ENCODE assay signal across 20 cellular contexts in the genomic region with DNA sequence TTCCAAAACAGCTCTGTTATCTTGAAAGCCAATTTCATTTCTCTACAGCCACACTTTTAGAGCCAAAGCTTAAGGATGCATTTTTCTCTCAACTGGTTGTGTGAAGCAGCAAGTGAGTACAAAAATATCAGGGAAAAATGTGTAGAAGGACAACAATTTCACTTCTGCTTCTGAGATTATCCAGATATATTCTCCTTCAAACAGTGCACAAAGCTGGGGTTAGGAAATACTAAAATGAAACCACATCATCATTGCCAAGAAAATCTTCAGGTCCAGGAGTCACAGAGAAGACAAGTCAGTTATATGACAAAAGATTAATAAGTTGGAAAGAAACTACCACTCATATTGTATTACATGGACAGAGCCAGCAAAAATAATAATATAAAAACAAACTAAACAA. TPM values are rescaled to one million over a fixed set of nuclear protein-coding genes. Genes with fewer than 3 reads are reported as not detected.
DNase-seq lines count a peak whose midpoint lies in the region; TF ChIP-seq lines count a peak whose summit lies in the region.
"Had no signal": no experiment of that assay in that cellular context is flagged by ENCODE, and none has a peak within 500 bp of the region (broad histone marks: within the 10 kb centered on the region; RNA-seq: fewer than 3 reads in every experiment).

No MANE protein-coding gene starts in this region.

- no peak for TF ChIP-seq POLR2A in esophagus squamous epithelium (IDR thresholded peaks at IDR 0.05)

- H3K9me3 Mint-ChIP-seq in activated naive CD8-positive, alpha-beta T cell (ENCODE audit: low read depth), result no peaks in the 10 kb centered on the region
- H3K9me3 Mint-ChIP-seq in activated naive CD8-positive, alpha-beta T cell treated with anti-CD3 and anti-CD28 coated beads for 36 hours, result no peaks in the 10 kb centered on the region
- H3K9me3 Mint-ChIP-seq: stimulated activated naive B cell treated with anti-CD40 and anti-IgM and Interleukin-4, amounts not matched to agents 10 μg/mL and 1 μg/mL and 100 μg/mL, for 72 hours; T-helper 1 cell treated with Interleukin-12 subunit alpha and Interleukin-12 subunit beta and Interleukin-4 antibody, amounts not matched to agents 30 μg/mL and 1 μg/mL, for 36 hours had no signal

- peaks cover 87% of the 10 kb centered on the region for H3K4me1 Mint-ChIP-seq in activated naive CD8-positive, alpha-beta T cell (ENCODE audit: low read depth)
- H3K4me1 Mint-ChIP-seq in activated naive CD8-positive, alpha-beta T cell treated with anti-CD3 and anti-CD28 coated beads for 36 hours, result peaks cover 51% of the 10 kb centered on the region

- peak overlapping the region; percentile 46 for H3K27ac Mint-ChIP-seq in activated naive CD8-positive, alpha-beta T cell
- H3K27ac Mint-ChIP-seq in activated naive CD8-positive, alpha-beta T cell treated with anti-CD3 and anti-CD28 coated beads for 36 hours, result no peak overlapping the region
- H3K27ac Mint-ChIP-seq: stimulated activated naive B cell treated with anti-CD40 and anti-IgM and Interleukin-4, amounts not matched to agents 10 μg/mL and 1 μg/mL and 100 μg/mL, for 72 hours; T-helper 1 cell treated with Interleukin-12 subunit alpha and Interleukin-12 subunit beta and Interleukin-4 antibody, amounts not matched to agents 30 μg/mL and 1 μg/mL, for 36 hours had no signal

- H3K9me3 ChIP-seq in adipocyte (ENCODE audit: control insufficient read depth, low read length) (no peaks in the 10 kb centered on the region), hepatocyte (ENCODE audit: low read depth) (no peaks in the 10 kb centered on the region), tibial artery (no peaks in the 10 kb centered on the region), esophagus squamous epithelium (no peaks in the 10 kb centered on the region)
- H3K9me3 ChIP-seq: psoas muscle, upper lobe of right lung had no signal

- no peak overlapping the region for H3K4me3 Mint-ChIP-seq in activated naive CD8-positive, alpha-beta T cell
- no peak overlapping the region for H3K4me3 Mint-ChIP-seq in activated naive CD8-positive, alpha-beta T cell treated with anti-CD3 and anti-CD28 coated beads for 36 hours
- H3K4me3 Mint-ChIP-seq: stimulated activated naive B cell treated with anti-CD40 and anti-IgM and Interleukin-4, amounts not matched to agents 10 μg/mL and 1 μg/mL and 100 μg/mL, for 72 hours; T-helper 1 cell treated with Interleukin-12 subunit alpha and Interleukin-12 subunit beta and Interleukin-4 antibody, amounts not matched to agents 30 μg/mL and 1 μg/mL, for 36 hours had no signal

- POLR2A ChIA-PET in HEK293T (lab: Yijun Ruan, JAX), result no interaction called here

- DNase-seq in activated naive CD8-positive, alpha-beta T cell treated with anti-CD3 and anti-CD28 coated beads for 36 hours, result no peak
- peak; percentile 52 for DNase-seq in adipocyte (ENCODE audit: low read depth)
- no peak for DNase-seq in hepatocyte (ENCODE audit: low spot score)
- DNase-seq in tibial artery, result no peak
- DNase-seq in HEK293T (ENCODE audit: extremely low spot score), result no peak
- DNase-seq in esophagus squamous epithelium (lab: John Stamatoyannopoulos, UW), result no peak
- DNase-seq in activated effector memory CD4-positive, alpha-beta T cell treated with anti-CD3 and anti-CD28 coated beads, Interleukin-2, amount 50 U/mL, for 16 hours, result no peak
- DNase-seq: activated CD4-positive, alpha-beta T cell treated with anti-CD3 and anti-CD28 coated beads for 1 hour; activated naive CD4-positive, alpha-beta T cell treated with Interleukin-2 at 50 U/mL for 16 hours; effector CD4-positive, alpha-beta T cell; foreskin keratinocyte; NCI-H1092 treated with DMSO at 0.1 percent for 48 hours; NCI-H82; psoas muscle; stimulated activated CD4-positive, alpha-beta T cell treated with anti-CD3 and anti-CD28 coated beads, Interleukin-12 subunit alpha, Interleukin-12 subunit beta, amount 100 ng/mL, for 4 hours; stimulated activated naive B cell treated with anti-CD40 and anti-IgM and Interleukin-4, amounts not matched to agents 10 μg/mL and 1 μg/mL and 100 μg/mL, for 72 hours; upper lobe of right lung had no signal

- no peak for TF ChIP-seq CTCF in hepatocyte (IDR thresholded peaks at IDR 0.05; ENCODE audit: poor library complexity)
- TF ChIP-seq CTCF in tibial artery (IDR thresholded peaks at IDR 0.05), result no peak
- no peak for TF ChIP-seq CTCF in esophagus squamous epithelium (IDR thresholded peaks at IDR 0.05)

- H3K27me3 ChIP-seq in adipocyte (replicated peaks; ENCODE audit: control insufficient read depth, insufficient read depth, low read length) (no peaks in the 10 kb centered on the region), hepatocyte (no peaks in the 10 kb centered on the region), tibial artery (no peaks in the 10 kb centered on the region), esophagus squamous epithelium (no peaks in the 10 kb centered on the region)
- H3K27me3 ChIP-seq: foreskin keratinocyte, upper lobe of right lung had no signal

- no peaks in the 10 kb centered on the region for H3K9me2 ChIP-seq in hepatocyte (replicated peaks; ENCODE audit: insufficient read depth)

- H3K4me2 ChIP-seq in hepatocyte, result peak overlapping the region; percentile 37

- H3K27ac ChIP-seq in hepatocyte, result no peak overlapping the region
- peak overlapping the region; percentile 30 to 33 for H3K27ac ChIP-seq in tibial artery
- peak overlapping the region in 2 of 4 donors; percentile 28 to 45 for H3K27ac ChIP-seq in esophagus squamous epithelium
- H3K27ac ChIP-seq: foreskin keratinocyte, psoas muscle, RWPE1, upper lobe of right lung had no signal

- H3K4me3 ChIP-seq in adipocyte (ENCODE audit: low read length) (peak overlapping the region; percentile 58), hepatocyte (no peak overlapping the region), tibial artery (no peak overlapping the region), esophagus squamous epithelium (no peak overlapping the region)
- H3K4me3 ChIP-seq: psoas muscle, upper lobe of right lung had no signal

- peaks cover 82% of the 10 kb centered on the region for H3K79me2 ChIP-seq in hepatocyte

- H3K9ac ChIP-seq in adipocyte (ENCODE audit: low read length), result peak overlapping the region; percentile 33

- H3K36me3 Mint-ChIP-seq in activated naive CD8-positive, alpha-beta T cell, result no peaks in the 10 kb centered on the region
- peaks cover 2% of the 10 kb centered on the region for H3K36me3 Mint-ChIP-seq in activated naive CD8-positive, alpha-beta T cell treated with anti-CD3 and anti-CD28 coated beads for 36 hours

- H3K36me3 ChIP-seq in adipocyte (ENCODE audit: control insufficient read depth, insufficient read depth, low read length, severe bottlenecking) (no peaks in the 10 kb centered on the region), hepatocyte (replicated peaks; ENCODE audit: insufficient read depth, low read depth) (no peaks in the 10 kb centered on the region), tibial artery (no peaks in the 10 kb centered on the region), esophagus squamous epithelium (no peaks in the 10 kb centered on the region)
- H3K36me3 ChIP-seq: upper lobe of right lung had no signal

- H3K4me1 ChIP-seq in adipocyte (ENCODE audit: control insufficient read depth, insufficient read depth, low read length), result peaks cover 40% of the 10 kb centered on the region
- peaks cover 57% of the 10 kb centered on the region for H3K4me1 ChIP-seq in hepatocyte (ENCODE audit: insufficient read depth)
- H3K4me1 ChIP-seq in tibial artery, result peaks cover 0 to 66% (median 25%) of the 10 kb centered on the region in 4 donors
- peaks cover 17 to 60% (median 50%) of the 10 kb centered on the region in 3 donors for H3K4me1 ChIP-seq in esophagus squamous epithelium

- H4K20me1 ChIP-seq in hepatocyte (ENCODE audit: insufficient read depth, poor library complexity, severe bottlenecking), result no peaks in the 10 kb centered on the region

- no peaks in the 10 kb centered on the region for H3K27me3 Mint-ChIP-seq in activated naive CD8-positive, alpha-beta T cell
- no peaks in the 10 kb centered on the region for H3K27me3 Mint-ChIP-seq in activated naive CD8-positive, alpha-beta T cell treated with anti-CD3 and anti-CD28 coated beads for 36 hours
- H3K27me3 Mint-ChIP-seq: stimulated activated naive B cell treated with anti-CD40 and anti-IgM and Interleukin-4, amounts not matched to agents 10 μg/mL and 1 μg/mL and 100 μg/mL, for 72 hours had no signal

- intact Hi-C loops in tibial artery (cut with DNase I; ENCODE audit: low total_unique reads) (no loop called here), esophagus squamous epithelium (cut with DNase I) (no loop called here)

- no peak overlapping the region for H2AFZ ChIP-seq in hepatocyte

- CTCF ChIA-PET in HEK293T (lab: Yijun Ruan, JAX), result interaction anchor here (1.2 kb wide), 1 partner anchor 52 kb away, joined by 3 read pairs; no protein-coding TSS in a partner anchor

TF ChIP-seq in HEK293T, 16 proteins besides CTCF, POLR2A, EP300 and RAD21:
- TF ChIP-seq L3MBTL2 (conservative IDR thresholded peaks at IDR 0.05) (no peak), SP1 (IDR thresholded peaks at IDR 0.05) (no peak), LEF1 (IDR thresholded peaks at IDR 0.05; ENCODE audit: borderline replicate concordance) (no peak), ZNF384 (IDR thresholded peaks at IDR 0.05) (no peak), FOXK2 (IDR thresholded peaks at IDR 0.05) (no peak), ELF4 (IDR thresholded peaks at IDR 0.05) (no peak), BHLHE40 (IDR thresholded peaks at IDR 0.05; ENCODE audit: borderline replicate concordance) (no peak), FOXM1 (IDR thresholded peaks at IDR 0.05; ENCODE audit: borderline replicate concordance) (no peak), SUZ12 (IDR thresholded peaks at IDR 0.05) (no peak), ARNT (IDR thresholded peaks at IDR 0.05) (no peak), NFRKB (IDR thresholded peaks at IDR 0.05) (no peak), TARDBP (IDR thresholded peaks at IDR 0.05) (no peak), CTBP1 (IDR thresholded peaks at IDR 0.05; ENCODE audit: borderline replicate concordance) (no peak), FOXA1 (IDR thresholded peaks at IDR 0.05) (no peak), HDGF (IDR thresholded peaks at IDR 0.05; ENCODE audit: borderline replicate concordance) (no peak)
- TF ChIP-seq, protein P1, sequence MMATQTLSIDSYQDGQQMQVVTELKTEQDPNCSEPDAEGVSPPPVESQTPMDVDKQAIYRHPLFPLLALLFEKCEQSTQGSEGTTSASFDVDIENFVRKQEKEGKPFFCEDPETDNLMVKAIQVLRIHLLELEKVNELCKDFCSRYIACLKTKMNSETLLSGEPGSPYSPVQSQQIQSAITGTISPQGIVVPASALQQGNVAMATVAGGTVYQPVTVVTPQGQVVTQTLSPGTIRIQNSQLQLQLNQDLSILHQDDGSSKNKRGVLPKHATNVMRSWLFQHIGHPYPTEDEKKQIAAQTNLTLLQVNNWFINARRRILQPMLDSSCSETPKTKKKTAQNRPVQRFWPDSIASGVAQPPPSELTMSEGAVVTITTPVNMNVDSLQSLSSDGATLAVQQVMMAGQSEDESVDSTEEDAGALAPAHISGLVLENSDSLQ (IDR thresholded peaks at IDR 0.05), result no peak

RNA-seq across cellular contexts. Expression of a gene that starts 16.2 kb away (rescaled TPM):
- 10 to 100 TPM in 1 of 2 experiments, 1 to 10 TPM in 1; 9.8 to 11.3 TPM for total RNA-seq in activated naive CD8-positive, alpha-beta T cell treated with anti-CD3 and anti-CD28 coated beads for 36 hours
- total RNA-seq in hepatocyte (62.3 and 87.8 TPM in 2 replicates), esophagus squamous epithelium (10 to 100 TPM; 39.4 to 64.1 (median 54.9) TPM)
- polyA plus RNA-seq in hepatocyte, result 28.1 and 35.1 TPM in 2 replicates
